8 cellular contexts compared by ENCODE assay signal in the genomic region with DNA sequence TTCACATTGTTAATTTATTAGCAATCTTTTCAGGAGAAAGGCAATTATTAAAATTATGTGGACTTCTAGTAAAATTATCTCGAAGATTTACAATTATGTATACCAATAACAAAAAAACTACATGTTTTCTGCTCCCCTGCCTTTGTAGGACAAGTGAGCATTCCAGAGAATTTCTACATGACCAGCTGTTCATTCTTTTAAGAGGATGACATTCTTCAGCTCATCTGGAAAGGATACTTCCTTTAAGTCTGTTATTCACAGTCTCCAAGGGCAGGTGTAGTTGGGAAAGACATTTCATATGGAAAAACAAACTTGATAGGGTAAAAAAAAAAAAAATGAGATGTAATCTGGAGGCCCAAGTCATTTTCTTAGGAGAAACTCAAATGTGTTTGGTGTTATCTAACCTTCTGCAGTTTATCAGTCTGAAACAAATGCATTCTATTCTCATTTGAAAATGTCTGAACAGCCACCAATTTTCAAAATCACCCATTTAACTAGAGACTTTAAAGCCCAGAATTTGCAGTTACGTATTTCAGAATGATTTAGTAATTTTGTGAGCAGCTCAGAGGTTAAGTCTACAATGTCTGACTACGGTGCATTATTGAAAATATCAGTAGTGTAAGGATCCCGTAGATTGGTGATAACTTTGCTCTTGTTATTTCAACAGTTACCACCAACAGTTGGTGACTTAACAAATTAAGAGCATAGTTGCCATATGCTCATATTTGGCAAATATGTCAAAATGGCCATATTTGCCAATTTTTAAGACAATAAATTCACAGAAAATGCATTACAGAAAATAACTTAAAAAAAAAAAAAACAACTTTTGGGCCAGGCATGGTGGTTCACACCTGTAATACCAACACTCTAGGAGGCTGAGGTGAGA. TPM values are rescaled to one million over a fixed set of nuclear protein-coding genes. Genes with fewer than 3 reads are reported as not detected.
DNase-seq lines count a peak whose midpoint lies in the region; ATAC-seq and TF ChIP-seq lines count a peak whose summit lies in the region.

No MANE protein-coding gene starts in this region.

- BruUV-seq in mammary epithelial cell (replicated peaks; lab: Mats Ljungman, UMichigan) = no TSS peak

- peak overlapping the region; percentile 91 for H3K4me2 ChIP-seq in mammary epithelial cell (ENCODE audit: insufficient read depth, low read depth, low read length)

- dilution Hi-C loops in mammary epithelial cell (cut with HindIII; ENCODE audit: low sequenced_read_pairs) = no loop called here

- H3K27me3 Mint-ChIP-seq in mesothelial cell of epicardium (ENCODE audit: low read depth) = no peaks in the 10 kb centered on the region

- TF ChIP-seq CTCF in 22Rv1 (IDR thresholded peaks at IDR 0.05) = no peak
- no peak for TF ChIP-seq CTCF in HFF-Myc (IDR thresholded peaks at IDR 0.05; ENCODE audit: low read depth, low read length, missing control alignments)
- TF ChIP-seq CTCF in mammary epithelial cell (conservative IDR thresholded peaks at IDR 0.05 in 1 of 2, IDR thresholded peaks at IDR 0.05 in 1 of 2; ENCODE audit: extremely low read depth in 1 of 2, insufficient read depth in 1 of 2, low read depth in 1 of 2, low read length in 2 of 2) = no peak
- no peak for TF ChIP-seq CTCF in mesothelial cell of epicardium (IDR thresholded peaks at IDR 0.05; ENCODE audit: unreplicated experiment)

- peaks cover 47% of the 10 kb centered on the region for H3K4me1 Mint-ChIP-seq in mesothelial cell of epicardium

- peaks cover 6% of the 10 kb centered on the region for H4K20me1 ChIP-seq in mammary epithelial cell (ENCODE audit: insufficient read depth, low read length)

- CTCF ChIA-PET in mammary epithelial cell (lab: Charles Lee; ENCODE audit: low non-redundant PET) = interaction anchor here (0.6 kb wide), 3 partner anchors 224 to 505 kb away, joined by 3 to 7 read pairs (median 5); no protein-coding TSS in a partner anchor

- H2AFZ ChIP-seq in mammary epithelial cell (ENCODE audit: low read depth, low read length) = no peak overlapping the region

- WGBS in mammary epithelial cell (ENCODE audit: low coverage, missing lambda C conversion rate) = 75% methylated on average over 4 of the region's 4 CpGs

- peak overlapping the region; percentile 94 for H3K4me3 Mint-ChIP-seq in mesothelial cell of epicardium

- DNase-seq in HFF-Myc (ENCODE audit: extremely low read depth, low read depth) (no peak), mammary epithelial cell (peak; percentile 20), mesothelial cell of epicardium (ENCODE audit: low spot score in 2 of 2, unreplicated experiment in 2 of 2) (no peak), COLO829 (ENCODE audit: low spot score) (no peak), mesenteric fat pad (ENCODE audit: low spot score) (no peak), NAMALWA (ENCODE audit: low spot score) (no peak)

- H3K9me3 Mint-ChIP-seq in mesothelial cell of epicardium = no peaks in the 10 kb centered on the region

- no peaks in the 10 kb centered on the region for H3K27me3 ChIP-seq in mammary epithelial cell (ENCODE audit: insufficient read depth, low read length)

- H3K4me3 ChIP-seq in HFF-Myc (replicated peaks; ENCODE audit: low read depth, low read length) = peak overlapping the region; percentile 95
- peak overlapping the region; percentile 74 to 96 (median 74) for H3K4me3 ChIP-seq in mammary epithelial cell (replicated peaks in 1 of 3; ENCODE audit: insufficient read depth in 1 of 3, low read depth in 2 of 3, low read length in 3 of 3)

- H3K27ac Mint-ChIP-seq in mesothelial cell of epicardium = peak overlapping the region; percentile 96

- H3K79me2 ChIP-seq in mammary epithelial cell (ENCODE audit: insufficient read depth, low read length) = peaks cover 66% of the 10 kb centered on the region

- in situ Hi-C loops in mammary epithelial cell (cut with MboI; ENCODE audit: low sequenced_read_pairs in 2 of 2) = loop anchor here in 1 of 2 donors (10.0 kb wide), 2 partner anchors 399 to 499 kb away; no protein-coding TSS in a partner anchor

- H3K4me1 ChIP-seq in mammary epithelial cell (ENCODE audit: insufficient read depth, low read length) = peaks cover 5% of the 10 kb centered on the region

- H3K36me3 Mint-ChIP-seq in mesothelial cell of epicardium = no peaks in the 10 kb centered on the region

- intact Hi-C loops in mammary epithelial cell (cut with micrococcal nuclease) = loop anchor here (5.0 to 10.0 kb wide), 3 partner anchors 551 to 701 kb away; a partner anchor contains a TSS

- H3K9ac ChIP-seq in mammary epithelial cell (ENCODE audit: insufficient read depth, low read length) = peak overlapping the region; percentile 98

- peaks cover 12% of the 10 kb centered on the region for H3K36me3 ChIP-seq in mammary epithelial cell (ENCODE audit: insufficient read depth, low read length)

- H3K9me3 ChIP-seq in mammary epithelial cell (replicated peaks; ENCODE audit: insufficient read depth, low read length) = no peaks in the 10 kb centered on the region

- peak overlapping the region; percentile 78 for H3K27ac ChIP-seq in 22Rv1
- H3K27ac ChIP-seq in mammary epithelial cell (ENCODE audit: insufficient read depth, low read depth, low read length) = peak overlapping the region; percentile 93

- ATAC-seq in HG02610 (IDR thresholded peaks at IDR 0.05; ENCODE audit: unreplicated experiment) = no peak

RNA-seq across cellular contexts. Expression of a gene that starts 1.8 kb away (rescaled TPM):
- 100 to 1,000 TPM; 161 to 545 TPM for total RNA-seq in mammary epithelial cell
- 120 TPM for polyA plus RNA-seq in mammary epithelial cell
- polyA minus RNA-seq in mammary epithelial cell = 135 TPM
- 23.4 to 24.4 TPM (median 23.6 TPM) in 3 replicates for total RNA-seq in mesothelial cell of epicardium
- 45.7 TPM for total RNA-seq in mesenteric fat pad

RNA-seq across cellular contexts. Expression of a gene that starts 51.1 kb away (rescaled TPM):
- total RNA-seq in mammary epithelial cell (100 to 1,000 TPM; 167 to 381 TPM), mesothelial cell of epicardium (867 to 887 TPM (median 880 TPM) in 3 replicates), mesenteric fat pad (435 TPM)
- 233 TPM for polyA plus RNA-seq in mammary epithelial cell
- polyA minus RNA-seq in mammary epithelial cell = 123 TPM
